ENCODE assay signal across 8 cellular contexts in the genomic region with DNA sequence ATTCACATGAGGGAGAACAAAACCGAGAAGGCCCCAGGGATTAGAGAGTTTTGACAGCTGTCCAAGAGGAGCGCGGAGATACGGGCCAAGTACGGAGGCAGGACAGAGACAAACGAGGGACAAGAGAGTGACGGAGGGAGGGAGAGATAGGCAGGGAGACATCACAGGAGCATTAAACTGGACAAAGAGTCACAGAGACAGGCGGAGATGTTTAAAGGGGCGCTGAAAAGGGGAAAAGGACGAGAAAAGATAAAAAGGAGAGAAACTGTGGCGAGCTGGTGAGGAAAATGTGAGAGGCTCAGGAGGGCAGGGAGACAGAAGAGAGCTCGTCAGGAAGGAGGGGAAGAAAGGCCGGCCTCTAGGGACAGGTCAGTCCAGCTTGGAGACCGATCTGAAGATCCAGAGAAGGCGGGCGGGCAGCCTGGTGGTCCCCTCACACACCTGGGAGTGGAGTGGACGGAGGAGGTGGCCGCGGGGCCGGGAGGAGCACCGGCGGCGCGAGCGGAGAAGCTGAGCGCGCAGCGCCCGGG. TPM values are rescaled to one million over a fixed set of nuclear protein-coding genes. Genes with fewer than 3 reads are reported as not detected.
DNase-seq lines count a peak whose midpoint lies in the region; ATAC-seq and TF ChIP-seq lines count a peak whose summit lies in the region.

No MANE protein-coding gene starts in this region.

- ATAC-seq in GM21619 (IDR thresholded peaks at IDR 0.05; ENCODE audit: unreplicated experiment) (no peak), HG03469 (IDR thresholded peaks at IDR 0.05; ENCODE audit: unreplicated experiment) (no peak), HG03045 (IDR thresholded peaks at IDR 0.05; ENCODE audit: unreplicated experiment) (no peak)

- no peak for TF ChIP-seq CTCF in left ventricle myocardium inferior (IDR thresholded peaks at IDR 0.05; ENCODE audit: borderline replicate concordance)

- H3K4me3 ChIP-seq in left ventricle myocardium inferior = peak overlapping the region; percentile 90

- H3K4me1 Mint-ChIP-seq in activated naive CD8-positive, alpha-beta T cell treated with anti-CD3 and anti-CD28 coated beads for 36 hours = peaks cover 7% of the 10 kb centered on the region

- peaks cover 3% of the 10 kb centered on the region for H3K9me3 Mint-ChIP-seq in activated naive CD8-positive, alpha-beta T cell treated with anti-CD3 and anti-CD28 coated beads for 36 hours

- H3K4me3 Mint-ChIP-seq in activated naive CD8-positive, alpha-beta T cell treated with anti-CD3 and anti-CD28 coated beads for 36 hours = peak overlapping the region; percentile 77

- peak overlapping the region; percentile 97 for H3K27ac ChIP-seq in left ventricle myocardium inferior (replicated peaks)

- H3K27me3 Mint-ChIP-seq in activated naive CD8-positive, alpha-beta T cell treated with anti-CD3 and anti-CD28 coated beads for 36 hours = peaks cover 35% of the 10 kb centered on the region

- H3K27ac Mint-ChIP-seq in activated naive CD8-positive, alpha-beta T cell treated with anti-CD3 and anti-CD28 coated beads for 36 hours = no peak overlapping the region

- H3K36me3 Mint-ChIP-seq in activated naive CD8-positive, alpha-beta T cell treated with anti-CD3 and anti-CD28 coated beads for 36 hours = no peaks in the 10 kb centered on the region

- no peaks in the 10 kb centered on the region for H3K36me3 ChIP-seq in left ventricle myocardium inferior

- intact Hi-C loops in left ventricle myocardium inferior (cut with micrococcal nuclease) (no loop called here), posterior vena cava (cut with DNase I) (loop anchor here in 1 of 2 donors (5.0 kb wide), 1 partner anchor 45 kb away; no protein-coding TSS in a partner anchor)

- peaks cover 38% of the 10 kb centered on the region for H3K4me1 ChIP-seq in left ventricle myocardium inferior

- peaks cover 9% of the 10 kb centered on the region for H3K27me3 ChIP-seq in left ventricle myocardium inferior (ENCODE audit: low read depth)

- H3K9me3 ChIP-seq in left ventricle myocardium inferior (replicated peaks) = no peaks in the 10 kb centered on the region

- peak; percentile 65 for DNase-seq in D341Med (ENCODE audit: low spot score)
- DNase-seq in NCI-H1092 (lab: John Stamatoyannopoulos, UW) = peak; percentile 92
- no peak for DNase-seq in activated naive CD8-positive, alpha-beta T cell treated with anti-CD3 and anti-CD28 coated beads for 36 hours
- peak; percentile 58 for DNase-seq in left ventricle myocardium inferior
- DNase-seq in posterior vena cava (ENCODE audit: low spot score) = peak; percentile 84

RNA-seq across cellular contexts. Expression of a gene that starts 0.8 kb away (rescaled TPM):
- total RNA-seq in activated naive CD8-positive, alpha-beta T cell treated with anti-CD3 and anti-CD28 coated beads for 36 hours = 1 to 10 TPM; 5.9 to 6.9 TPM
- total RNA-seq in left ventricle myocardium inferior (74.6 TPM), posterior vena cava (100 to 1,000 TPM in 1 of 2 donors, 10 to 100 TPM in 1; 63.2 to 118 TPM)

RNA-seq across cellular contexts. Expression of a gene that starts 40.5 kb away (rescaled TPM):
- not detected for total RNA-seq in activated naive CD8-positive, alpha-beta T cell treated with anti-CD3 and anti-CD28 coated beads for 36 hours
- total RNA-seq in left ventricle myocardium inferior (not detected), posterior vena cava (not detected)
